In the genomic region with DNA sequence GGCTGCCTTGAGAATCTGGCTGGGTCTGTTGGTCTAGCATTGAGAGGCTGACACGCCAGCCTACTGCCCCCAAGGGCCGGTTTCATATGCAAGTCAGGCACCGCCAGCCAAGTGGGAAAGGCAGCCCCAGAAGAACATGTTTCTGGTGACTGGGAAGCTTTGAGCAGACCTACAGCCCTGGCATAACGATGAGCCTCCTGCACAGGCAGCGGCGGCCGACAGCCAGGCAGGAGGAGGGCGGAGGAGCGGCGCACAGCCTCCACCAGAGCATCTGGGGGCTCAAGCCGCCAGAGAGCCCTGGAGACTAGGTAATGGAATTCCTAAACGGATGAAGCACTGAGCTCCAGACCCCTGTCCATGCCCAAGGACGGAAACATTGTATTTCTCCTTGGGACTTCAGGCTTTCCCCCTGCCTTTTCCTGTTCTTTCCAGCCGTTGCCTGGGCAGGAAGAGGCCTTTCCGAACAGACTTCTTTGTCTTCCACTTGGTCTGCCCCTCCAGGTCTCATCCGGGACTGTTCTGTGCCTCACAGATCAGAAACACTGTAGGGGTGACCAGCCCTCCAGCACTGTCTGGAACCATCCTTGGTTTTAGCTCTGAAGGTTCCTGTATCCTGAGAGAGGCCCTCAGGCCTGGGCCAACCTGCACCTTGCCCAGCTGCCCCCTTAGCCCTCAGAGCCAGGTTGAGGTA, we compare ENCODE assay signal across 14 cellular contexts. TPM values are rescaled to one million over a fixed set of nuclear protein-coding genes. Genes with fewer than 3 reads are reported as not detected.
DNase-seq lines count a peak whose midpoint lies in the region; ATAC-seq, FAIRE-seq and TF ChIP-seq lines count a peak whose summit lies in the region.
"Had no signal": no experiment of that assay in that cellular context is flagged by ENCODE, and none has a peak within 500 bp of the region (broad histone marks: within the 10 kb centered on the region; RNA-seq: fewer than 3 reads in every experiment).

No MANE protein-coding gene starts in this region.

- no peak overlapping the region for H3K4me3 Mint-ChIP-seq in endodermal cell
- H3K4me3 Mint-ChIP-seq in stimulated activated effector memory CD8-positive, alpha-beta T cell treated with anti-CD3 and anti-CD28 coated beads, Interleukin-12 subunit alpha, Interleukin-12 subunit beta, amount 100 ng/mL, for 72 hours: no peak overlapping the region
- H3K4me3 Mint-ChIP-seq: B cell had no signal

- H3K4me2 ChIP-seq in GM23248 (ENCODE audit: unreplicated experiment): no peak overlapping the region

- H4K20me1 ChIP-seq in GM23248 (ENCODE audit: insufficient read depth): no peaks in the 10 kb centered on the region

- H3K9ac ChIP-seq in endodermal cell (ENCODE audit: extremely low read depth, low read length, poor library complexity, severe bottlenecking) (no peak overlapping the region), GM23248 (no peak overlapping the region)

- TF ChIP-seq CTCF in endodermal cell (conservative IDR thresholded peaks at IDR 0.05) (no peak), pancreas (IDR thresholded peaks at IDR 0.05) (no peak)

- no peak overlapping the region for H2AFZ ChIP-seq in GM23248

- FAIRE-seq in pancreas (lab: Jason Lieb, UNC): no peak

- WGBS in endodermal cell (ENCODE audit: insufficient coverage in 1 of 2, insufficient read length in 1 of 2), 2 experiments: 90 to 95% methylated on average over 15 to 16 of the region's 16 CpGs
- WGBS in GM23248 (ENCODE audit: low coverage in 1 of 2, low lambda C conversion rate in 2 of 2, missing lambda C conversion rate in 2 of 2), 2 experiments: 92 to 93% methylated on average over 16 of the region's 16 CpGs
- WGBS in pancreas, 2 donors: 85 to 91% methylated on average over 16 of the region's 16 CpGs

- no peaks in the 10 kb centered on the region for H3K9me3 ChIP-seq in endodermal cell (ENCODE audit: control insufficient read depth, low read length)
- no peaks in the 10 kb centered on the region for H3K9me3 ChIP-seq in GM23248 (ENCODE audit: low read depth)
- H3K9me3 ChIP-seq in pancreas: no peaks in the 10 kb centered on the region

- H3K27ac ChIP-seq in endodermal cell (ENCODE audit: low read depth, low read length) (peak overlapping the region; percentile 31), GM23248 (no peak overlapping the region), pancreas (no peak overlapping the region)
- H3K27ac ChIP-seq: SK-N-MC had no signal

- H3F3A ChIP-seq in GM23248 (ENCODE audit: insufficient read depth): peaks cover 29% of the 10 kb centered on the region

- H3K9me2 ChIP-seq in GM23248 (ENCODE audit: insufficient read depth): no peaks in the 10 kb centered on the region

- no peaks in the 10 kb centered on the region for H3K9me3 Mint-ChIP-seq in endodermal cell
- H3K9me3 Mint-ChIP-seq in stimulated activated effector memory CD8-positive, alpha-beta T cell treated with anti-CD3 and anti-CD28 coated beads, Interleukin-12 subunit alpha, Interleukin-12 subunit beta, amount 100 ng/mL, for 72 hours: no peaks in the 10 kb centered on the region

- H3K4me1 Mint-ChIP-seq in endodermal cell: peaks cover 26% of the 10 kb centered on the region
- H3K4me1 Mint-ChIP-seq in stimulated activated effector memory CD8-positive, alpha-beta T cell treated with anti-CD3 and anti-CD28 coated beads, Interleukin-12 subunit alpha, Interleukin-12 subunit beta, amount 100 ng/mL, for 72 hours: peaks cover 4% of the 10 kb centered on the region
- H3K4me1 Mint-ChIP-seq: B cell had no signal

- peak; percentile 45 for ATAC-seq in stimulated activated effector memory CD8-positive, alpha-beta T cell treated with anti-CD3 and anti-CD28 coated beads, Interleukin-12 subunit alpha, Interleukin-12 subunit beta, amount 100 ng/mL, for 72 hours
- no peak for ATAC-seq in GM21515 (IDR thresholded peaks at IDR 0.05; ENCODE audit: unreplicated experiment)
- ATAC-seq in HG03442 (IDR thresholded peaks at IDR 0.05; ENCODE audit: unreplicated experiment): no peak
- no peak for ATAC-seq in pancreas

- H3K4me1 ChIP-seq in endodermal cell (ENCODE audit: control insufficient read depth, insufficient read depth, low read length) (peaks cover 17% of the 10 kb centered on the region), GM23248 (ENCODE audit: insufficient read depth) (peaks cover 19% of the 10 kb centered on the region), pancreas (peaks cover 6 to 10% (median 6%) of the 10 kb centered on the region in 3 donors)

- intact Hi-C loops in pancreas (cut with DNase I): no loop called here

- peak; percentile 32 for DNase-seq in SK-N-DZ (ENCODE audit: low spot score)
- DNase-seq in endodermal cell: peak; percentile 47
- peak; percentile 85 for DNase-seq in medulla oblongata (ENCODE audit: extremely low spot score)
- no peak for DNase-seq in stimulated activated effector memory CD8-positive, alpha-beta T cell treated with anti-CD3 and anti-CD28 coated beads, Interleukin-12 subunit alpha, Interleukin-12 subunit beta, amount 100 ng/mL, for 72 hours (ENCODE audit: low spot score in 2 of 2)
- DNase-seq in GM23248: no peak
- no peak for DNase-seq in pancreas
- DNase-seq: activated T-cell treated with anti-CD3 and anti-CD28 coated beads, Interleukin-2, amount 50 U/mL, for 48 hours; DMS153; Karpas-422; NCI-H1436 treated with DMSO at 0.1 percent for 48 hours had no signal

- H3K27me3 Mint-ChIP-seq in endodermal cell (ENCODE audit: insufficient read depth): no peaks in the 10 kb centered on the region

- H3K36me3 ChIP-seq in endodermal cell (ENCODE audit: control insufficient read depth, insufficient read depth, low read length) (no peaks in the 10 kb centered on the region), GM23248 (ENCODE audit: low read depth) (no peaks in the 10 kb centered on the region), pancreas (no peaks in the 10 kb centered on the region)

- no peak overlapping the region for H3K27ac Mint-ChIP-seq in endodermal cell
- H3K27ac Mint-ChIP-seq in stimulated activated effector memory CD8-positive, alpha-beta T cell treated with anti-CD3 and anti-CD28 coated beads, Interleukin-12 subunit alpha, Interleukin-12 subunit beta, amount 100 ng/mL, for 72 hours: peak overlapping the region; percentile 37
- H3K27ac Mint-ChIP-seq: B cell had no signal

- in situ Hi-C loops in GM23248 (cut with MboI): no loop called here

- no peaks in the 10 kb centered on the region for H3K27me3 ChIP-seq in endodermal cell (ENCODE audit: control insufficient read depth, insufficient read depth, low read length, poor library complexity, severe bottlenecking)
- no peaks in the 10 kb centered on the region for H3K27me3 ChIP-seq in GM23248 (replicated peaks; ENCODE audit: insufficient read depth)
- no peaks in the 10 kb centered on the region for H3K27me3 ChIP-seq in pancreas

- H3K79me2 ChIP-seq in GM23248 (ENCODE audit: insufficient read depth): no peaks in the 10 kb centered on the region

- no peaks in the 10 kb centered on the region for H3K36me3 Mint-ChIP-seq in endodermal cell (ENCODE audit: low read depth)
- no peaks in the 10 kb centered on the region for H3K36me3 Mint-ChIP-seq in stimulated activated effector memory CD8-positive, alpha-beta T cell treated with anti-CD3 and anti-CD28 coated beads, Interleukin-12 subunit alpha, Interleukin-12 subunit beta, amount 100 ng/mL, for 72 hours

- H3K4me3 ChIP-seq in endodermal cell (ENCODE audit: low read length) (no peak overlapping the region), GM23248 (no peak overlapping the region), pancreas (no peak overlapping the region)
- H3K4me3 ChIP-seq: SK-N-MC had no signal

RNA-seq across cellular contexts. Expression of gene IRF2BP2, which starts 59.5 kb away (rescaled TPM):
- polyA plus RNA-seq in SK-N-DZ (2014; cell fraction: cytosol; rRNA removed): 32.0 and 33.3 TPM in 2 replicates
- 24.3 and 26.1 TPM in 2 replicates for polyA plus RNA-seq in SK-N-DZ (2014; cell fraction: nucleus; rRNA removed)
- total RNA-seq in endodermal cell (10 to 100 TPM; 41.6 to 45.7 TPM), pancreas (10 to 100 TPM; 47.0 to 95.6 (median 55.0) TPM)
- 63.2 TPM for polyA plus RNA-seq in endodermal cell (2013, experiment 1 of 2)
- polyA plus RNA-seq in endodermal cell (2013, experiment 2 of 2): 56.4 TPM
- total RNA-seq in GM23248 (2014; rRNA removed; shearing (Covaris generic)): 60.7 and 69.3 TPM in 2 replicates
- polyA plus RNA-seq in GM23248 (2016; fragmentation: Nextera tagmentation; extraction: Ambion mirVana) (12.9 and 13.0 TPM in 2 replicates), pancreas (10 to 100 TPM; 57.2 to 93.6 TPM)

Comparison
In these comparisons a context has a peak if more than half of its experiments do, and no peak if none do; other contexts are left out.
1. DNase-seq: peak in SK-N-DZ (single experiment), endodermal cell (single experiment) and medulla oblongata (single experiment); none in stimulated activated effector memory CD8-positive, alpha-beta T cell treated with anti-CD3 and anti-CD28 coated beads, Interleukin-12 subunit alpha, Interleukin-12 subunit beta, amount 100 ng/mL, for 72 hours (0 of 2), GM23248 (single experiment) and pancreas (0 of 6).